Comparison of ENCODE assay signal across 18 cellular contexts in the genomic region with DNA sequence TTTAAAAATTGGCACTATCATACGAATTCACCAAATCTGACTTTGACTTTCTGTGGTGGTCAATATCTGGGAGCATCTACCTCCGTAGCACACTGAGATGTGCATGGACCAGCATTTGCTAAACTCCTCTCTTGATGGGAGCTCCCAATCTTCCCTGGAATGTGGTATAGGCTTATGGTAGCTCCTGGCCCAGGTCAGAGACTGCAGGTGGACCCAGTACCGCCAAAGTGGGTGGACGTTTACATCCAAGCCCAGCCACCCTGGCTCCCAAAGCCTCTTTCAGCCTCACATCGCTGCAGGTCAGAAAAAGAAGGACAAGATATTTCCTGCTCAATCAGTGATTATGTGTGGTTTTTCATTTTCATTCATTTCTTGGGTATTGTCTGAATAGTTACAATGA.
"Had no signal": no experiment of that assay in that cellular context is flagged by ENCODE, and none has a peak within 500 bp of the region (broad histone marks: within the 10 kb centered on the region; RNA-seq: fewer than 3 reads in every experiment).

No MANE protein-coding gene starts in this region.

- H3K27ac Mint-ChIP-seq: activated B cell treated with CpG ODN at 0.5 μM for 24 hours; activated CD4-positive, alpha-beta T cell treated with anti-CD3 and anti-CD28 coated beads, Interleukin-2, amount 10 ng/mL, durations not matched to agents 24 days and 14 days; activated naive CD8-positive, alpha-beta T cell; T-helper 17 cell had no signal

- H3K27ac ChIP-seq: KMS-11 had no signal

- H3K36me3 Mint-ChIP-seq: activated naive CD8-positive, alpha-beta T cell; brain had no signal

- H3K27me3 Mint-ChIP-seq: activated CD4-positive, alpha-beta T cell treated with anti-CD3 and anti-CD28 coated beads, Interleukin-2, amount 10 ng/mL, durations not matched to agents 24 days and 14 days; activated naive CD8-positive, alpha-beta T cell; brain; T-helper 17 cell had no signal

- ATAC-seq: activated T-cell treated with anti-CD3 and anti-CD28 coated beads, Interleukin-2, amount 50 U/mL, for 4 hours; T-helper 17 cell had no signal

- H3K4me3 Mint-ChIP-seq: activated B cell treated with CpG ODN at 0.5 μM for 24 hours; activated CD4-positive, alpha-beta T cell treated with anti-CD3 and anti-CD28 coated beads, Interleukin-2, amount 10 ng/mL, durations not matched to agents 24 days and 14 days; activated naive CD8-positive, alpha-beta T cell; activated T-cell treated with anti-CD3 and anti-CD28 coated beads, Interleukin-2, amount 50 U/mL, for 4 hours; T-helper 17 cell had no signal

- DNase-seq: activated B cell treated with CpG ODN at 0.5 μM for 24 hours; activated CD4-positive, alpha-beta T cell treated with anti-CD3 and anti-CD28 coated beads for 1 hour; activated CD4-positive, alpha-beta T cell treated with anti-CD3 and anti-CD28 coated beads, Interleukin-2, amount 10 ng/mL, durations not matched to agents 24 days and 14 days; activated CD4-positive, alpha-beta T cell treated with anti-CD3 and anti-CD28 coated beads, Interleukin-2, amount 50 U/mL, for 48 hours; activated effector memory CD4-positive, alpha-beta T cell treated with anti-CD3 and anti-CD28 coated beads, Interleukin-2, amount 50 U/mL, for 16 hours; activated naive CD4-positive, alpha-beta T cell treated with Interleukin-2 at 50 U/mL for 16 hours; activated T-cell treated with anti-CD3 and anti-CD28 coated beads, Interleukin-2, amount 50 U/mL, for 4 hours; amygdala; NCI-H1092; NCI-H1930; NCI-H2227 treated with DMSO at 0.1 percent for 48 hours; NCI-H446 treated with DMSO at 0.1 percent for 48 hours; SIG-M5; T-helper 17 cell; T-helper 9 cell had no signal

- H3K9ac ChIP-seq: KMS-11 had no signal

- H3K4me2 ChIP-seq: KMS-11 had no signal

- H3K9me3 Mint-ChIP-seq: activated B cell treated with CpG ODN at 0.5 μM for 24 hours; activated CD4-positive, alpha-beta T cell treated with anti-CD3 and anti-CD28 coated beads, Interleukin-2, amount 10 ng/mL, durations not matched to agents 24 days and 14 days; activated T-cell treated with anti-CD3 and anti-CD28 coated beads, Interleukin-2, amount 50 U/mL, for 4 hours had no signal

- H3K4me1 Mint-ChIP-seq: activated B cell treated with CpG ODN at 0.5 μM for 24 hours; activated CD4-positive, alpha-beta T cell treated with anti-CD3 and anti-CD28 coated beads, Interleukin-2, amount 10 ng/mL, durations not matched to agents 24 days and 14 days had no signal
